Comparison of ENCODE assay signal across 33 cellular contexts in the genomic region with DNA sequence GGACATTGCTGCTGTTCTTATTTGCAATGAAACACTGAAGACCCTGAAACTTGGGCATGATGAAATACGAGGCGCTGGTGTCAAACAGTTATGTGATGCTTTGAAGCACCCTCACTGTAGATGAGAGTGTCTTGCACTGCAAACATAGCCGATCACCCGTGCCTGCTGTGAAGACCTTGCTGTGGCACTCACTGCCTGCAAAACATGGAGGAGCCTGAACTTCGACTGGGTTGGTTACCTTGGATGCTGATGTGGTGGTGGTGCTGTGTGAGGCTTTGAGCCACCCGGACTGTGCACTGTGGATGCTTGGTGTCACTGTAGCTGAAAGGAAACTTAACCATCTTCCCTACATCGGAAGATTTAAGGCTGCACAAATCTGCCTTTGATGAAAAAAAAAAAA.
A peak's percentile ranks its signal among the peaks of the same experiment; 100 is the strongest.
DNase-seq lines count a peak whose midpoint lies in the region; ATAC-seq, FAIRE-seq and TF ChIP-seq lines count a peak whose summit lies in the region.
"Had no signal": no experiment of that assay in that cellular context is flagged by ENCODE, and none has a peak within 500 bp of the region (broad histone marks: within the 10 kb centered on the region; RNA-seq: fewer than 3 reads in every experiment).

No MANE protein-coding gene starts in this region.

- H4K8ac ChIP-seq in trophoblast cell (ENCODE audit: low read depth, low read length), result no peak overlapping the region

- H4K91ac ChIP-seq in trophoblast cell (ENCODE audit: low read depth, low read length), result no peak overlapping the region

- no peak overlapping the region for H3K14ac ChIP-seq in trophoblast cell (ENCODE audit: low read length)

- H4K12ac ChIP-seq in trophoblast cell (ENCODE audit: low read depth, low read length), result no peak overlapping the region

- H3K9me3 ChIP-seq in trophoblast cell (ENCODE audit: insufficient read depth, low read depth, low read length), result peaks cover 10% of the 10 kb centered on the region
- H3K9me3 ChIP-seq: A549, BE2C, Caco-2 had no signal

- no peaks in the 10 kb centered on the region for H3K79me1 ChIP-seq in trophoblast cell (ENCODE audit: low read length)

- ATAC-seq in activated CD8-positive, alpha-beta memory T cell treated with anti-CD3 and anti-CD28 coated beads, Interleukin-2, amount 10 ng/mL, durations not matched to agents 7 days and 5 days, result no peak
- ATAC-seq: A549; CD8-positive, alpha-beta T cell had no signal

- H3K27ac ChIP-seq in trophoblast cell (ENCODE audit: low read depth, low read length), result no peak overlapping the region
- H3K27ac ChIP-seq: 22Rv1; A549; BLaER1; BLaER1 treated with 17β-estradiol and CSF1 and Interleukin-3, amounts not matched to agents 10 nM and 100 nM; C4-2B had no signal

- no peak overlapping the region for H2BK12ac ChIP-seq in trophoblast cell (ENCODE audit: low read length)

- no peaks in the 10 kb centered on the region for H3K27me3 Mint-ChIP-seq in activated CD8-positive, alpha-beta memory T cell treated with anti-CD3 and anti-CD28 coated beads, Interleukin-2, amount 10 ng/mL, durations not matched to agents 7 days and 5 days
- H3K27me3 Mint-ChIP-seq: CD4-positive, alpha-beta memory T cell; CD4-positive, CD25-positive, alpha-beta regulatory T cell had no signal

- H3K4ac ChIP-seq in trophoblast cell (ENCODE audit: low read depth, low read length), result no peak overlapping the region

- no peaks in the 10 kb centered on the region for H3K36me3 ChIP-seq in bronchial epithelial cell (ENCODE audit: control insufficient read depth, insufficient read depth, low read length)
- H3K36me3 ChIP-seq in trophoblast cell (ENCODE audit: control insufficient read depth in 1 of 2, insufficient read depth in 2 of 2, low read length in 2 of 2), result no peaks in the 10 kb centered on the region
- H3K36me3 ChIP-seq: BE2C; BLaER1; BLaER1 treated with 17β-estradiol and CSF1 and Interleukin-3, amounts not matched to agents 10 nM and 100 nM had no signal

- no peak overlapping the region for H2BK120ac ChIP-seq in trophoblast cell (ENCODE audit: insufficient read depth, low read length, poor library complexity)

- H3K4me3 Mint-ChIP-seq in activated CD8-positive, alpha-beta memory T cell treated with anti-CD3 and anti-CD28 coated beads, Interleukin-2, amount 10 ng/mL, durations not matched to agents 7 days and 5 days, result no peak overlapping the region
- H3K4me3 Mint-ChIP-seq: B cell; CD14-positive monocyte; CD4-positive, alpha-beta memory T cell; CD4-positive, alpha-beta T cell; CD4-positive, CD25-positive, alpha-beta regulatory T cell; CD8-positive, alpha-beta memory T cell; CD8-positive, alpha-beta T cell had no signal

- peaks cover 10% of the 10 kb centered on the region for H3K9me3 Mint-ChIP-seq in activated CD8-positive, alpha-beta memory T cell treated with anti-CD3 and anti-CD28 coated beads, Interleukin-2, amount 10 ng/mL, durations not matched to agents 7 days and 5 days (ENCODE audit: low read depth)

- H3K23ac ChIP-seq in trophoblast cell (ENCODE audit: low read length), result no peak overlapping the region

- no peak overlapping the region for H2AK5ac ChIP-seq in trophoblast cell (ENCODE audit: low read length)

- H3K4me1 Mint-ChIP-seq in activated CD8-positive, alpha-beta memory T cell treated with anti-CD3 and anti-CD28 coated beads, Interleukin-2, amount 10 ng/mL, durations not matched to agents 7 days and 5 days, result no peaks in the 10 kb centered on the region
- H3K4me1 Mint-ChIP-seq: B cell; CD14-positive monocyte; CD4-positive, alpha-beta memory T cell; CD4-positive, CD25-positive, alpha-beta regulatory T cell; CD8-positive, alpha-beta memory T cell had no signal

- no peaks in the 10 kb centered on the region for H3K4me1 ChIP-seq in trophoblast cell (ENCODE audit: control insufficient read depth in 1 of 2, insufficient read depth in 2 of 2, low read length in 2 of 2)
- H3K4me1 ChIP-seq: A549, BE2C, Caco-2 had no signal

- no peak for TF ChIP-seq CTCF in bronchial epithelial cell (IDR thresholded peaks at IDR 0.05; ENCODE audit: insufficient read depth, low read length, severe bottlenecking)

- H3K4me2 ChIP-seq in trophoblast cell (ENCODE audit: low read length), result no peak overlapping the region
- H3K4me2 ChIP-seq: A549; BLaER1; BLaER1 treated with 17β-estradiol and CSF1 and Interleukin-3, amounts not matched to agents 10 nM and 100 nM had no signal

- CTCF ChIA-PET in activated CD8-positive, alpha-beta memory T cell treated with anti-CD3 and anti-CD28 coated beads, Interleukin-2, amount 10 ng/mL, durations not matched to agents 7 days and 5 days (lab: Charles Lee), result no interaction called here

- no peaks in the 10 kb centered on the region for H3K79me2 ChIP-seq in trophoblast cell (ENCODE audit: control insufficient read depth, insufficient read depth, low read length, poor library complexity)

- FAIRE-seq in bronchial epithelial cell (lab: Jason Lieb, UNC), result peak; percentile 28
- FAIRE-seq: A204.1, A549, D721Med had no signal

- no peak overlapping the region for H2AFZ ChIP-seq in trophoblast cell (ENCODE audit: insufficient read depth, low read length, poor library complexity)

- H3K18ac ChIP-seq in trophoblast cell (ENCODE audit: low read length), result no peak overlapping the region

- H3K27ac Mint-ChIP-seq in activated CD8-positive, alpha-beta memory T cell treated with anti-CD3 and anti-CD28 coated beads, Interleukin-2, amount 10 ng/mL, durations not matched to agents 7 days and 5 days, result no peak overlapping the region
- H3K27ac Mint-ChIP-seq: B cell; CD14-positive monocyte; CD4-positive, alpha-beta memory T cell; CD4-positive, alpha-beta T cell; CD4-positive, CD25-positive, alpha-beta regulatory T cell; CD8-positive, alpha-beta memory T cell; CD8-positive, alpha-beta T cell had no signal

- no peak overlapping the region for H3K9ac ChIP-seq in trophoblast cell (ENCODE audit: low read length)
- H3K9ac ChIP-seq: BLaER1; BLaER1 treated with 17β-estradiol and CSF1 and Interleukin-3, amounts not matched to agents 10 nM and 100 nM had no signal

- no CpG with 5 or more reads among the region's 7 CpGs for WGBS in trophoblast cell (ENCODE audit: extremely low coverage, insufficient coverage, insufficient read length)

- H2BK5ac ChIP-seq in trophoblast cell (ENCODE audit: low read depth, low read length, poor library complexity), result no peak overlapping the region

- no peaks in the 10 kb centered on the region for H3K36me3 Mint-ChIP-seq in activated CD8-positive, alpha-beta memory T cell treated with anti-CD3 and anti-CD28 coated beads, Interleukin-2, amount 10 ng/mL, durations not matched to agents 7 days and 5 days
- H3K36me3 Mint-ChIP-seq: CD14-positive monocyte; CD4-positive, alpha-beta memory T cell; CD4-positive, CD25-positive, alpha-beta regulatory T cell; CD8-positive, alpha-beta T cell had no signal

- DNase-seq in bronchial epithelial cell (ENCODE audit: low read depth) (no peak), trophoblast cell (no peak), putamen (ENCODE audit: low spot score) (no peak)
- DNase-seq in activated CD8-positive, alpha-beta memory T cell treated with anti-CD3 and anti-CD28 coated beads, Interleukin-2, amount 10 ng/mL, durations not matched to agents 7 days and 5 days, result no peak
- DNase-seq: 8988T; ACHN; AML-193; BE2C; C1 segment of cervical spinal cord; Caco-2; Calu3; CD4-positive, alpha-beta memory T cell; CD4-positive, alpha-beta T cell; CD4-positive, CD25-positive, alpha-beta regulatory T cell; CD8-positive, alpha-beta memory T cell; CD8-positive, alpha-beta T cell; COR-L47; DMS 273 treated with DMSO at 0.1 percent for 48 hours; DMS153; DMS53; DMS79; DMS79 treated with DMSO at 0.1 percent for 48 hours; DND-41; EL had no signal

- no peak overlapping the region for H3K4me3 ChIP-seq in bronchial epithelial cell (ENCODE audit: low read depth, low read length)
- peak overlapping the region; percentile 23 for H3K4me3 ChIP-seq in trophoblast cell (ENCODE audit: low read depth, low read length)
- H3K4me3 ChIP-seq: A549; BLaER1; BLaER1 treated with 17β-estradiol and CSF1 and Interleukin-3, amounts not matched to agents 10 nM and 100 nM had no signal

- no peaks in the 10 kb centered on the region for H3K27me3 ChIP-seq in bronchial epithelial cell (ENCODE audit: control insufficient read depth, insufficient read depth, low read length)
- H3K27me3 ChIP-seq in trophoblast cell (ENCODE audit: insufficient read depth, low read length), result no peaks in the 10 kb centered on the region
- H3K27me3 ChIP-seq: BE2C; BLaER1; BLaER1 treated with 17β-estradiol and CSF1 and Interleukin-3, amounts not matched to agents 10 nM and 100 nM had no signal
